ENCODE assay signal across 12 cellular contexts in genomic region chr10:131882151-131882550, GRCh38. TPM values are rescaled to one million over a fixed set of nuclear protein-coding genes. Genes with fewer than 3 reads are reported as not detected.
DNase-seq lines count a peak whose midpoint lies in the region; ATAC-seq and TF ChIP-seq lines count a peak whose summit lies in the region.
"Had no signal": no experiment of that assay in that cellular context is flagged by ENCODE, and none has a peak within 500 bp of the region (broad histone marks: within the 10 kb centered on the region; RNA-seq: fewer than 3 reads in every experiment).

No MANE protein-coding gene starts in this region.

- no peaks in the 10 kb centered on the region for H3K27me3 ChIP-seq in colonic mucosa

- H3K36me3 ChIP-seq in colonic mucosa = no peaks in the 10 kb centered on the region

- intact Hi-C loops in posterior vena cava (cut with DNase I) = loop anchor here in 1 of 2 donors (10.0 kb wide), 1 partner anchor 263 kb away; no protein-coding TSS in a partner anchor
- intact Hi-C loops in colonic mucosa (cut with DNase I) = no loop called here

- peaks cover 3% of the 10 kb centered on the region for H3K4me1 ChIP-seq in colonic mucosa

- no peaks in the 10 kb centered on the region for H3K9me3 Mint-ChIP-seq in activated CD8-positive, alpha-beta memory T cell treated with anti-CD3 and anti-CD28 coated beads, Interleukin-2, amount 10 ng/mL, durations not matched to agents 7 days and 5 days (ENCODE audit: low read depth)
- peaks cover 5% of the 10 kb centered on the region for H3K9me3 Mint-ChIP-seq in chondrocyte (ENCODE audit: low read depth)

- no peaks in the 10 kb centered on the region for H3K9me3 ChIP-seq in colonic mucosa

- DNase-seq in activated CD8-positive, alpha-beta memory T cell treated with anti-CD3 and anti-CD28 coated beads, Interleukin-2, amount 10 ng/mL, durations not matched to agents 7 days and 5 days = no peak
- no peak for DNase-seq in activated CD8-positive, alpha-beta memory T cell treated with anti-CD3 and anti-CD28 coated beads, Interleukin-2, amount 50 U/mL, for 4 hours
- DNase-seq in chondrocyte (ENCODE audit: low spot score) (peak; percentile 71), posterior vena cava (ENCODE audit: low spot score) (peak; percentile 64), ureter (ENCODE audit: low spot score) (no peak), colonic mucosa (no peak)
- DNase-seq in activated naive CD4-positive, alpha-beta T cell (lab: John Stamatoyannopoulos, UW) = no peak
- DNase-seq: DMS53, GF-D8, GM23248, H7 had no signal

- H3K36me3 Mint-ChIP-seq in activated CD8-positive, alpha-beta memory T cell treated with anti-CD3 and anti-CD28 coated beads, Interleukin-2, amount 10 ng/mL, durations not matched to agents 7 days and 5 days = no peaks in the 10 kb centered on the region
- no peaks in the 10 kb centered on the region for H3K36me3 Mint-ChIP-seq in chondrocyte (ENCODE audit: low read depth)

- peaks cover 19% of the 10 kb centered on the region for H3K27me3 Mint-ChIP-seq in activated CD8-positive, alpha-beta memory T cell treated with anti-CD3 and anti-CD28 coated beads, Interleukin-2, amount 10 ng/mL, durations not matched to agents 7 days and 5 days
- H3K27me3 Mint-ChIP-seq in chondrocyte (ENCODE audit: low read depth) = peaks cover 15% of the 10 kb centered on the region

- peak; percentile 10 for ATAC-seq in activated CD8-positive, alpha-beta memory T cell treated with anti-CD3 and anti-CD28 coated beads, Interleukin-2, amount 10 ng/mL, durations not matched to agents 7 days and 5 days

- no peak overlapping the region for H3K4me3 ChIP-seq in colonic mucosa
- H3K4me3 ChIP-seq: GM23248 had no signal

- H3K27ac ChIP-seq in colonic mucosa = no peak overlapping the region
- H3K27ac ChIP-seq: 22Rv1, GM23248 had no signal

- TF ChIP-seq CTCF in chondrocyte (IDR thresholded peaks at IDR 0.05) (no peak), colonic mucosa (IDR thresholded peaks at IDR 0.05) (no peak)

- no peak overlapping the region for H3K27ac Mint-ChIP-seq in activated CD8-positive, alpha-beta memory T cell treated with anti-CD3 and anti-CD28 coated beads, Interleukin-2, amount 10 ng/mL, durations not matched to agents 7 days and 5 days
- H3K27ac Mint-ChIP-seq in chondrocyte (ENCODE audit: unreplicated experiment) = no peak overlapping the region

- no peak overlapping the region for H3K4me3 Mint-ChIP-seq in activated CD8-positive, alpha-beta memory T cell treated with anti-CD3 and anti-CD28 coated beads, Interleukin-2, amount 10 ng/mL, durations not matched to agents 7 days and 5 days
- H3K4me3 Mint-ChIP-seq in chondrocyte (ENCODE audit: unreplicated experiment) = no peak overlapping the region

- CTCF ChIA-PET in activated CD8-positive, alpha-beta memory T cell treated with anti-CD3 and anti-CD28 coated beads, Interleukin-2, amount 10 ng/mL, durations not matched to agents 7 days and 5 days (lab: Charles Lee) = no interaction called here

- no peak overlapping the region for H3K9ac ChIP-seq in colonic mucosa (ENCODE audit: low read depth in 2 of 2, low read length in 2 of 2)
- H3K9ac ChIP-seq: GM23248 had no signal

- H3K4me1 Mint-ChIP-seq in activated CD8-positive, alpha-beta memory T cell treated with anti-CD3 and anti-CD28 coated beads, Interleukin-2, amount 10 ng/mL, durations not matched to agents 7 days and 5 days = no peaks in the 10 kb centered on the region
- peaks cover 3% of the 10 kb centered on the region for H3K4me1 Mint-ChIP-seq in chondrocyte (ENCODE audit: low read depth)

RNA-seq across cellular contexts. Expression of gene PPP2R2D, which starts 18.7 kb away (rescaled TPM):
- total RNA-seq in activated CD8-positive, alpha-beta memory T cell treated with anti-CD3 and anti-CD28 coated beads, Interleukin-2, amount 10 ng/mL, durations not matched to agents 7 days and 5 days = 10 to 100 TPM; 36.0 to 41.9 TPM
- total RNA-seq in chondrocyte (24.3 to 27.5 TPM (median 25.1 TPM) in 3 replicates), posterior vena cava (10 to 100 TPM; 23.5 to 23.7 TPM), ureter (47.0 TPM), colonic mucosa (10 to 100 TPM; 28.1 to 30.6 TPM)

Comparison
In these comparisons a context has a peak if more than half of its experiments do, and no peak if none do; other contexts are left out.
1. DNase-seq: peak in chondrocyte (single experiment) and posterior vena cava (single experiment); none in activated CD8-positive, alpha-beta memory T cell treated with anti-CD3 and anti-CD28 coated beads, Interleukin-2, amount 10 ng/mL, durations not matched to agents 7 days and 5 days (single experiment), activated CD8-positive, alpha-beta memory T cell treated with anti-CD3 and anti-CD28 coated beads, Interleukin-2, amount 50 U/mL, for 4 hours (single experiment), ureter (single experiment), activated naive CD4-positive, alpha-beta T cell (0 of 4) and colonic mucosa (single experiment).